In genomic region chr19:31834070-31834469, GRCh38 we compare ENCODE assay signal across 34 cellular contexts.
"Had no signal": no experiment of that assay in that cellular context is flagged by ENCODE, and none has a peak within 500 bp of the region (broad histone marks: within the 10 kb centered on the region; RNA-seq: fewer than 3 reads in every experiment).

No MANE protein-coding gene starts in this region.

- H3K36me3 ChIP-seq: MG63 had no signal

- DNase-seq: Karpas-422, Kasumi-1, MG63, MM.1S, MV-4-11, NCI-H1048, NCI-H1092, NCI-H1092 treated with DMSO at 0.1 percent for 48 hours, NCI-H1105, NCI-H1105 treated with DMSO at 0.1 percent for 48 hours, NCI-H1417, NCI-H1417 treated with DMSO at 0.1 percent for 48 hours, NCI-H1436, NCI-H1436 treated with DMSO at 0.1 percent for 48 hours, NCI-H146, NCI-H1694, NCI-H1694 treated with DMSO at 0.1 percent for 48 hours, NCI-H187, NCI-H187 treated with DMSO at 0.1 percent for 48 hours, NCI-H1930, NCI-H2029, NCI-H2029 treated with DMSO at 0.1 percent for 48 hours, NCI-H2081, NCI-H2081 treated with DMSO at 0.1 percent for 48 hours, NCI-H2107, NCI-H2171, NCI-H2171 treated with DMSO at 0.1 percent for 48 hours, NCI-H2227 treated with DMSO at 0.1 percent for 48 hours, NCI-H226, NCI-H345, NCI-H446, NCI-H446 treated with DMSO at 0.1 percent for 48 hours, NCI-H510A, NCI-H510A treated with DMSO at 0.1 percent for 48 hours had no signal

- H3K4me3 ChIP-seq: MG63 had no signal
